Comparison of ENCODE assay signal across 2 cellular contexts in the genomic region with DNA sequence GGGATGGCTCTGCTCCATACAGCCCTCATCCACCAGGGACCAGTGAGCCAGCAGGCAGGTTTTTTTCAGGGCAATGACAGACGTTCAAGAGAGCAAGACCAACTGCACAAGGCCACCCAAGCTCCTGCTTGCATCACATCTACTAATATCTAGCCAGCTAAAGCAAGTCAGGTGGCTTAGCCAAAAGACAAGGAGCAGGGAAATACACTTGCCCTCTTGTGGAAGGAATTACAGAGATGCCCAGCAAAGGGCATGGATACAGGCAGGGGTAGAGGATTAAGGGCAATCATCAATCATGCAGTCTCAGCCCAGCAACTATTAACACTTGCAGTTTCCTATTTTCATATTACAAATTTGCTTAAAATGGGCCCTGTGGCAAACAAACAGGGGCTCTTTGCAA.
TF ChIP-seq lines count a peak whose summit lies in the region.

No MANE protein-coding gene starts in this region.

TF ChIP-seq in SK-N-SH, 30 proteins besides CTCF, POLR2A, EP300 and RAD21:
- TF ChIP-seq FOXJ3 (CRISPR knock-in tag; IDR thresholded peaks at IDR 0.05) (no peak), POLR2AphosphoS5 (IDR thresholded peaks at IDR 0.05; ENCODE audit: low read depth, low read length) (no peak), NRF1 (IDR thresholded peaks at IDR 0.05; ENCODE audit: low read depth, low read length) (no peak), NFIC (IDR thresholded peaks at IDR 0.05; ENCODE audit: borderline replicate concordance) (no peak), USF2 (IDR thresholded peaks at IDR 0.05; ENCODE audit: borderline replicate concordance, low read depth, low read length) (no peak), USF1 (IDR thresholded peaks at IDR 0.05; ENCODE audit: borderline replicate concordance, low read depth) (no peak), RXRA (IDR thresholded peaks at IDR 0.05; ENCODE audit: borderline replicate concordance, low read depth) (no peak), TEAD4 (IDR thresholded peaks at IDR 0.05; ENCODE audit: borderline replicate concordance, insufficient read depth) (no peak), SMC3 (IDR thresholded peaks at IDR 0.05; ENCODE audit: low read depth, low read length) (no peak), SIN3A (IDR thresholded peaks at IDR 0.05; ENCODE audit: borderline replicate concordance, low read depth, low read length) (no peak)
- TF ChIP-seq, protein P1, sequence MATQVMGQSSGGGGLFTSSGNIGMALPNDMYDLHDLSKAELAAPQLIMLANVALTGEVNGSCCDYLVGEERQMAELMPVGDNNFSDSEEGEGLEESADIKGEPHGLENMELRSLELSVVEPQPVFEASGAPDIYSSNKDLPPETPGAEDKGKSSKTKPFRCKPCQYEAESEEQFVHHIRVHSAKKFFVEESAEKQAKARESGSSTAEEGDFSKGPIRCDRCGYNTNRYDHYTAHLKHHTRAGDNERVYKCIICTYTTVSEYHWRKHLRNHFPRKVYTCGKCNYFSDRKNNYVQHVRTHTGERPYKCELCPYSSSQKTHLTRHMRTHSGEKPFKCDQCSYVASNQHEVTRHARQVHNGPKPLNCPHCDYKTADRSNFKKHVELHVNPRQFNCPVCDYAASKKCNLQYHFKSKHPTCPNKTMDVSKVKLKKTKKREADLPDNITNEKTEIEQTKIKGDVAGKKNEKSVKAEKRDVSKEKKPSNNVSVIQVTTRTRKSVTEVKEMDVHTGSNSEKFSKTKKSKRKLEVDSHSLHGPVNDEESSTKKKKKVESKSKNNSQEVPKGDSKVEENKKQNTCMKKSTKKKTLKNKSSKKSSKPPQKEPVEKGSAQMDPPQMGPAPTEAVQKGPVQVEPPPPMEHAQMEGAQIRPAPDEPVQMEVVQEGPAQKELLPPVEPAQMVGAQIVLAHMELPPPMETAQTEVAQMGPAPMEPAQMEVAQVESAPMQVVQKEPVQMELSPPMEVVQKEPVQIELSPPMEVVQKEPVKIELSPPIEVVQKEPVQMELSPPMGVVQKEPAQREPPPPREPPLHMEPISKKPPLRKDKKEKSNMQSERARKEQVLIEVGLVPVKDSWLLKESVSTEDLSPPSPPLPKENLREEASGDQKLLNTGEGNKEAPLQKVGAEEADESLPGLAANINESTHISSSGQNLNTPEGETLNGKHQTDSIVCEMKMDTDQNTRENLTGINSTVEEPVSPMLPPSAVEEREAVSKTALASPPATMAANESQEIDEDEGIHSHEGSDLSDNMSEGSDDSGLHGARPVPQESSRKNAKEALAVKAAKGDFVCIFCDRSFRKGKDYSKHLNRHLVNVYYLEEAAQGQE (IDR thresholded peaks at IDR 0.05; ENCODE audit: low read depth, low read length) = no peak

TF ChIP-seq in SK-N-SH treated with all-trans-retinoic acid at 6 μM for 48 hours, 23 proteins besides CTCF, POLR2A, EP300 and RAD21:
- TF ChIP-seq RARB (CRISPR knock-in tag; IDR thresholded peaks at IDR 0.05) (no peak), BACH2 (CRISPR knock-in tag; IDR thresholded peaks at IDR 0.05; ENCODE audit: borderline replicate concordance) (no peak)
